In genomic region chr4:157315968-157316367, GRCh38 we compare ENCODE assay signal across 33 cellular contexts.
"Had no signal": no experiment of that assay in that cellular context is flagged by ENCODE, and none has a peak within 500 bp of the region (broad histone marks: within the 10 kb centered on the region; RNA-seq: fewer than 3 reads in every experiment).

No MANE protein-coding gene starts in this region.

- H3K4me1 Mint-ChIP-seq: activated CD4-positive, alpha-beta memory T cell treated with anti-CD3 and anti-CD28 coated beads, Interleukin-2, amount 10 ng/mL, durations not matched to agents 7 days and 5 days; activated CD4-positive, alpha-beta T cell treated with anti-CD3 and anti-CD28 coated beads, Interleukin-2, amount 10 ng/mL, durations not matched to agents 7 days and 5 days; stimulated activated memory B cell treated with anti-CD40 and anti-IgM and Interleukin-4, amounts not matched to agents 10 μg/mL and 1 μg/mL and 100 μg/mL, for 72 hours; stimulated activated naive CD8-positive, alpha-beta T cell treated with anti-CD3 and anti-CD28 coated beads, Interleukin-15, amount 100 ng/mL, for 72 hours; WTC11 had no signal

- H3K27ac ChIP-seq: body of pancreas, cardiac muscle cell, coronary artery, foreskin keratinocyte, heart right ventricle, left lung, right lobe of liver, uterus had no signal

- H3K4me3 ChIP-seq: body of pancreas, cardiac muscle cell, coronary artery, dorsolateral prefrontal cortex, heart right ventricle, left lung, lung, mucosa of descending colon, right lobe of liver, uterus had no signal

- H3K4me1 ChIP-seq: body of pancreas, foreskin keratinocyte, heart right ventricle, left lung, right lobe of liver, uterus had no signal

- DNase-seq: activated CD4-positive, alpha-beta memory T cell treated with anti-CD3 and anti-CD28 coated beads, Interleukin-2, amount 10 ng/mL, durations not matched to agents 7 days and 5 days; activated CD4-positive, alpha-beta T cell treated with anti-CD3 and anti-CD28 coated beads for 1 hour; activated CD4-positive, alpha-beta T cell treated with anti-CD3 and anti-CD28 coated beads, Interleukin-2, amount 10 ng/mL, durations not matched to agents 7 days and 5 days; activated naive CD4-positive, alpha-beta T cell; activated T-cell treated with anti-CD3 and anti-CD28 coated beads, Interleukin-2, amount 50 U/mL, for 4 hours; anterior cingulate cortex; body of pancreas; cerebellar nuclear complex; dorsolateral prefrontal cortex; effector memory CD4-positive, alpha-beta T cell; erythroblast; foreskin keratinocyte; heart right ventricle; left lung; mesendoderm; mucosa of descending colon; right lobe of liver; small intestine; stimulated activated CD4-positive, alpha-beta T cell treated with anti-CD3 and anti-CD28 coated beads, Interleukin-4, amount 100 ng/mL, for 24 hours; stimulated activated CD8-positive, alpha-beta memory T cell treated with anti-CD3 and anti-CD28 coated beads, Interleukin-4, amount 100 ng/mL, for 48 hours; stimulated activated naive CD8-positive, alpha-beta T cell treated with anti-CD3 and anti-CD28 coated beads, Interleukin-15, amount 100 ng/mL, for 72 hours; substantia nigra; T-helper 2 cell; uterus had no signal

- H3K4me3 Mint-ChIP-seq: activated CD4-positive, alpha-beta memory T cell treated with anti-CD3 and anti-CD28 coated beads, Interleukin-2, amount 10 ng/mL, durations not matched to agents 7 days and 5 days; activated CD4-positive, alpha-beta T cell treated with anti-CD3 and anti-CD28 coated beads, Interleukin-2, amount 10 ng/mL, durations not matched to agents 7 days and 5 days; activated naive CD8-positive, alpha-beta T cell; activated T-cell treated with anti-CD3 and anti-CD28 coated beads, Interleukin-2, amount 50 U/mL, for 4 hours; natural killer cell treated with Interleukin-12 subunit alpha and Interleukin-12 subunit beta and Interleukin-15 and Interleukin-18, amount 100 ng/mL, for 72 hours; stimulated activated memory B cell treated with anti-CD40 and anti-IgM and Interleukin-4, amounts not matched to agents 10 μg/mL and 1 μg/mL and 100 μg/mL, for 72 hours; stimulated activated naive CD8-positive, alpha-beta T cell treated with anti-CD3 and anti-CD28 coated beads, Interleukin-15, amount 100 ng/mL, for 72 hours; type B pancreatic cell; WTC11 had no signal

- H3K36me3 ChIP-seq: cardiac muscle cell, heart right ventricle, left lung, right lobe of liver, uterus had no signal

- H3K36me3 Mint-ChIP-seq: activated naive CD8-positive, alpha-beta T cell; natural killer cell treated with Interleukin-12 subunit alpha and Interleukin-12 subunit beta and Interleukin-15 and Interleukin-18, amount 100 ng/mL, for 72 hours; stimulated activated memory B cell treated with anti-CD40 and anti-IgM and Interleukin-4, amounts not matched to agents 10 μg/mL and 1 μg/mL and 100 μg/mL, for 72 hours; type B pancreatic cell; WTC11 had no signal

- H3K27me3 Mint-ChIP-seq: activated CD4-positive, alpha-beta memory T cell treated with anti-CD3 and anti-CD28 coated beads, Interleukin-2, amount 10 ng/mL, durations not matched to agents 7 days and 5 days; activated CD4-positive, alpha-beta T cell treated with anti-CD3 and anti-CD28 coated beads, Interleukin-2, amount 10 ng/mL, durations not matched to agents 7 days and 5 days; activated naive CD8-positive, alpha-beta T cell; natural killer cell treated with Interleukin-12 subunit alpha and Interleukin-12 subunit beta and Interleukin-15 and Interleukin-18, amount 100 ng/mL, for 72 hours; progenitor cell of endocrine pancreas; stimulated activated memory B cell treated with anti-CD40 and anti-IgM and Interleukin-4, amounts not matched to agents 10 μg/mL and 1 μg/mL and 100 μg/mL, for 72 hours; stimulated activated naive CD8-positive, alpha-beta T cell treated with anti-CD3 and anti-CD28 coated beads, Interleukin-15, amount 100 ng/mL, for 72 hours; type B pancreatic cell had no signal

- H3K9me3 Mint-ChIP-seq: activated CD4-positive, alpha-beta T cell treated with anti-CD3 and anti-CD28 coated beads, Interleukin-2, amount 10 ng/mL, durations not matched to agents 7 days and 5 days; activated T-cell treated with anti-CD3 and anti-CD28 coated beads, Interleukin-2, amount 50 U/mL, for 4 hours; type B pancreatic cell; WTC11 had no signal

- H3K27me3 ChIP-seq: body of pancreas, cardiac muscle cell, dorsolateral prefrontal cortex, foreskin keratinocyte, heart right ventricle, left lung, right lobe of liver, uterus had no signal

- H3K9me3 ChIP-seq: body of pancreas, heart right ventricle, left lung, mucosa of descending colon, right lobe of liver, uterus had no signal

- H3K27ac Mint-ChIP-seq: activated CD4-positive, alpha-beta memory T cell treated with anti-CD3 and anti-CD28 coated beads, Interleukin-2, amount 10 ng/mL, durations not matched to agents 7 days and 5 days; activated CD4-positive, alpha-beta T cell treated with anti-CD3 and anti-CD28 coated beads, Interleukin-2, amount 10 ng/mL, durations not matched to agents 7 days and 5 days; activated naive CD8-positive, alpha-beta T cell; natural killer cell treated with Interleukin-12 subunit alpha and Interleukin-12 subunit beta and Interleukin-15 and Interleukin-18, amount 100 ng/mL, for 72 hours; progenitor cell of endocrine pancreas; stimulated activated memory B cell treated with anti-CD40 and anti-IgM and Interleukin-4, amounts not matched to agents 10 μg/mL and 1 μg/mL and 100 μg/mL, for 72 hours; stimulated activated naive CD8-positive, alpha-beta T cell treated with anti-CD3 and anti-CD28 coated beads, Interleukin-15, amount 100 ng/mL, for 72 hours; type B pancreatic cell; WTC11 had no signal

- ATAC-seq: activated T-cell treated with anti-CD3 and anti-CD28 coated beads, Interleukin-2, amount 50 U/mL, for 4 hours; body of pancreas; foreskin keratinocyte; heart right ventricle; left lung; mucosa of descending colon; natural killer cell treated with Interleukin-12 subunit alpha and Interleukin-12 subunit beta and Interleukin-15 and Interleukin-18, amount 100 ng/mL, for 72 hours; right lobe of liver; stimulated activated memory B cell treated with anti-CD40 and anti-IgM and Interleukin-4, amounts not matched to agents 10 μg/mL and 1 μg/mL and 100 μg/mL, for 72 hours; stimulated activated naive CD8-positive, alpha-beta T cell treated with anti-CD3 and anti-CD28 coated beads, Interleukin-15, amount 100 ng/mL, for 72 hours; WTC11 had no signal

- FAIRE-seq: small intestine had no signal
